8 cellular contexts compared by ENCODE assay signal in the genomic region with DNA sequence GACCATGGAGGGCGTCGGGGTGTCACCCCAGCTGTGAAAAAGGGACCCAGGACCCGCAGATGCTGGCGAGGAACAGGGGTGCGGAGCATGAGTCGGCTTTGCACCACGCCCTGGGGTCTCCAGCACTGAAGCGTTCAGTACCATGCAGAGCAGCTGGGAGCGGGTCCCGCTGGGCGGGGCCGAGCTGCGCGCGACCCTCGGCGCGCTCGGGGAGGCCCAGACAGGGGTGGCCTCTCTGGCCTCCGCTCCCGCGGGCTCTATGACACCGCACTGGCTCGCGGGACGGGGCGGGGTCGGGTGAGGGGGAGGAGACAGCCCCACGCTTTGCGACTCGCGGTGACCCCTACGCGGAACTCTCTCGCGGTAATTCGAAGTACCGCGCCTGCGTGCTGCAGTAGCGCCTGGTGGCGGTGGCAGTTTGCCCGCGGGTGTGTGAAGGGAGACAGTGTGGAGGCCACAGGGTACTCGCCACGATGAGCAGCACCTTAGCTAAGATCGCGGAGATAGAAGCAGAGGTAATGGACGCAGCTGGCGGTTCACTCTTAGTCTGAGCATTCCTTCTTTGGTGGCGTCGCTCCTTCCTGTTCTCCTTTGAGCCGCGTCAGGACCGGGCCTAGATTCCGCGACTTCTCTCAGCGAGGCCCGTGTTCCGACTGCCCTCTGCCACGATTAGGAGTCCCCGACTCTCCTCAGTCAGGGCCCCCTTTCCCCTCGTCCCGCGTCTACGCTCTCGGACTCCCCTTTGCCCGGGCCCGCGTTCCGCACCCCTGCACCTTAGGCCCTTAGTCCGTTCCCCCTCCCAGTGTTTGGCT. TPM values are rescaled to one million over a fixed set of nuclear protein-coding genes. Genes with fewer than 3 reads are reported as not detected.
DNase-seq lines count a peak whose midpoint lies in the region; ATAC-seq, FAIRE-seq and TF ChIP-seq lines count a peak whose summit lies in the region.

A gene with protein sequence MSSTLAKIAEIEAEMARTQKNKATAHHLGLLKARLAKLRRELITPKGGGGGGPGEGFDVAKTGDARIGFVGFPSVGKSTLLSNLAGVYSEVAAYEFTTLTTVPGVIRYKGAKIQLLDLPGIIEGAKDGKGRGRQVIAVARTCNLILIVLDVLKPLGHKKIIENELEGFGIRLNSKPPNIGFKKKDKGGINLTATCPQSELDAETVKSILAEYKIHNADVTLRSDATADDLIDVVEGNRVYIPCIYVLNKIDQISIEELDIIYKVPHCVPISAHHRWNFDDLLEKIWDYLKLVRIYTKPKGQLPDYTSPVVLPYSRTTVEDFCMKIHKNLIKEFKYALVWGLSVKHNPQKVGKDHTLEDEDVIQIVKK (plus strand): TSS at position 394 of the 812 bp plus-strand sequence. CDS start 80 bp downstream, at position 474.

- peak; percentile 98 for DNase-seq in GM12892 (ENCODE audit: insufficient read length)
- peak; percentile 94 for DNase-seq in NCI-H146 (lab: John Stamatoyannopoulos, UW)
- DNase-seq in T-helper 1 cell = peak; percentile 91 to 96 (median 94)
- peak; percentile 88 for DNase-seq in amniotic epithelial cell (ENCODE audit: low read depth)
- DNase-seq in left cardiac atrium = peak; percentile 98
- peak; percentile 98 for DNase-seq in progenitor cell of endocrine pancreas (ENCODE audit: low spot score, unreplicated experiment)
- DNase-seq in ureter (ENCODE audit: low spot score) = peak; percentile 97

- H3K36me3 Mint-ChIP-seq in progenitor cell of endocrine pancreas (ENCODE audit: insufficient read depth) = peaks cover 8% of the 10 kb centered on the region

- peak; percentile 100 for FAIRE-seq in GM12892 (lab: Jason Lieb, UNC)

- H3K27me3 Mint-ChIP-seq in progenitor cell of endocrine pancreas = no peaks in the 10 kb centered on the region

- peak; percentile 93 for ATAC-seq in HG02852 (IDR thresholded peaks at IDR 0.05; ENCODE audit: unreplicated experiment)
- ATAC-seq in left cardiac atrium = peak; percentile 100

- H3K27ac Mint-ChIP-seq in progenitor cell of endocrine pancreas = peak within 1 kb of the TSS; percentile 99

- H3K9me3 Mint-ChIP-seq in progenitor cell of endocrine pancreas (ENCODE audit: low read depth) = peaks cover 2% of the 10 kb centered on the region

- no peak for TF ChIP-seq CTCF in progenitor cell of endocrine pancreas (IDR thresholded peaks at IDR 0.05; ENCODE audit: unreplicated experiment)

- H3K4me1 Mint-ChIP-seq in progenitor cell of endocrine pancreas (ENCODE audit: low read depth) = peaks cover 13% of the 10 kb centered on the region

- peak; percentile 99 for TF ChIP-seq POLR2A in GM12892 (IDR thresholded peaks at IDR 0.05; ENCODE audit: low read depth, low read length)

- peak within 1 kb of the TSS; percentile 97 for H3K4me3 Mint-ChIP-seq in progenitor cell of endocrine pancreas (ENCODE audit: low read depth)

- intact Hi-C loops in left cardiac atrium (cut with DNase I) = loop anchor here (2.0 to 10.0 kb wide), 2 partner anchors 53 to 55 kb away; a partner anchor contains a TSS

RNA-seq across cellular contexts. Expression of the gene that starts here (rescaled TPM):
- 60.9 TPM for polyA plus RNA-seq in GM12892 (2012; ENCODE audit: missing spikeins)
- 10 to 100 TPM; 52.1 to 61.4 TPM for total RNA-seq in left cardiac atrium
- 69.0 and 69.1 TPM in 2 replicates for total RNA-seq in progenitor cell of endocrine pancreas
- total RNA-seq in ureter = 50.9 TPM

Comparison
In these comparisons a context has a peak if more than half of its experiments do, and no peak if none do; other contexts are left out.
1. Peak in every context shown above with its lines: DNase-seq and ATAC-seq.